Comparison of ENCODE assay signal across 6 cellular contexts in the genomic region with DNA sequence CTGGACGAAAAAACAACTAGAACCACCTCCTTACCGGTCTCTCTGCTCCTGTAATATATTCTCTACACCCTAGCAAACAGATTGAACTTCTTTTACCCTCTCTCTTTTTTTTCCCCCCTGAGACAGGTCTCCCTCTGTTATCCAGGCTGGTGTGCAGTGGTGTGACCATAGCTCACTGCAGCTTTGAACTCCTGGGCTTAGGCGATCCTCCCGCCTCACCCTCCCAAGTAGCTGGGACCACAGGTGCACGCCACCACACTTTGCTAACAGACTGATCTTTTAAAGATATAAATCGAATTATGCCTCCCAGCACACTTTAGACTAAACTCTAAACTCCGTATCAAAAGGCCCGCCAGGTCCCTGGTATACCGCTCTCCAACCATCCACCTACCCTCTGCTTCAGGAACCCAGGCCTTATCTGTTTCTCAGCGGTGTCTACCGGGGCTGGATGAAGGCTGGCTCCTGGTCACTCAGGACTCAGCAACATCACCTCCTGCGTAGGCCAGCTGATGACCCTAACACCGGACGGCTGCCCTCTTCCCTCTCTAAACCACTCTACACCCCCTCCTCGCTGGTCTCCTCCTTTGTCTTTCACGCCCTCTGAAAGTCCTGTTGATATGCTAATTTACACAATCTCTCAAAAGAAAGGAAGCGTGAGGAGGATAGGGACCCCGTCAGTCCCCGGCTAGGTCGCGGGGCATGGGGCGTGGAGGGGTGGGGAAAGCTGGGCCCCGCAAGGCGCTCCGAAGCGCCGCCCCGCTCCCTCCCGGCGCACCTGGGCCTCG. TPM values are rescaled to one million over a fixed set of nuclear protein-coding genes. Genes with fewer than 3 reads are reported as not detected.
DNase-seq lines count a peak whose midpoint lies in the region; ATAC-seq lines count a peak whose summit lies in the region.

No MANE protein-coding gene starts in this region.

- no peak overlapping the region for H2BK15ac ChIP-seq in mesendoderm (replicated peaks; ENCODE audit: low read depth)

- no peak overlapping the region for H2BK5ac ChIP-seq in mesendoderm (ENCODE audit: low read length)

- H3K4me2 ChIP-seq in mesendoderm (ENCODE audit: low read length): peak overlapping the region; percentile 57

- peak overlapping the region; percentile 63 for H3K4ac ChIP-seq in mesendoderm (ENCODE audit: low read depth, low read length)

- no peak overlapping the region for H4K8ac ChIP-seq in mesendoderm (ENCODE audit: low read depth, low read length)

- peak overlapping the region; percentile 94 for H3K27ac ChIP-seq in mesendoderm (ENCODE audit: low read depth, low read length)

- peaks cover 34% of the 10 kb centered on the region for H3K4me1 Mint-ChIP-seq in activated naive CD8-positive, alpha-beta T cell treated with anti-CD3 and anti-CD28 coated beads for 36 hours

- H4K5ac ChIP-seq in mesendoderm (ENCODE audit: low read length): no peak overlapping the region

- peak overlapping the region; percentile 90 for H3K27ac Mint-ChIP-seq in activated naive CD8-positive, alpha-beta T cell treated with anti-CD3 and anti-CD28 coated beads for 36 hours

- no CpG with 5 or more reads among the region's 31 CpGs for WGBS in mesendoderm (ENCODE audit: extremely low coverage, insufficient coverage, low lambda C conversion rate)

- no peak overlapping the region for H2BK120ac ChIP-seq in mesendoderm (ENCODE audit: low read depth, low read length)

- H3K36me3 Mint-ChIP-seq in activated naive CD8-positive, alpha-beta T cell treated with anti-CD3 and anti-CD28 coated beads for 36 hours: peaks cover 19% of the 10 kb centered on the region

- H3K79me1 ChIP-seq in mesendoderm (ENCODE audit: low read length): peaks cover 20% of the 10 kb centered on the region

- no peaks in the 10 kb centered on the region for H3K27me3 ChIP-seq in mesendoderm (ENCODE audit: insufficient read depth, low read length, poor library complexity)

- H3K4me3 ChIP-seq in mesendoderm (ENCODE audit: low read length): peak overlapping the region; percentile 89

- H3K56ac ChIP-seq in mesendoderm (ENCODE audit: low read length): peak overlapping the region; percentile 98

- H3K4me1 ChIP-seq in mesendoderm (ENCODE audit: control insufficient read depth, low read depth, low read length): peaks cover 2% of the 10 kb centered on the region

- ATAC-seq in HG02588 (IDR thresholded peaks at IDR 0.05; ENCODE audit: unreplicated experiment) (peak; percentile 30), GM21381 (IDR thresholded peaks at IDR 0.05; ENCODE audit: unreplicated experiment) (no peak)

- peak overlapping the region; percentile 89 for H3K4me3 Mint-ChIP-seq in activated naive CD8-positive, alpha-beta T cell treated with anti-CD3 and anti-CD28 coated beads for 36 hours

- DNase-seq in activated naive CD8-positive, alpha-beta T cell treated with anti-CD3 and anti-CD28 coated beads for 36 hours: no peak
- DNase-seq in mesendoderm (peak; percentile 70), DMS53 (lab: John Stamatoyannopoulos, UW) (no peak), GF-D8 (lab: John Stamatoyannopoulos, UW) (no peak)

- H3K9me3 Mint-ChIP-seq in activated naive CD8-positive, alpha-beta T cell treated with anti-CD3 and anti-CD28 coated beads for 36 hours: no peaks in the 10 kb centered on the region

- peaks cover 9% of the 10 kb centered on the region for H3K36me3 ChIP-seq in mesendoderm (ENCODE audit: control insufficient read depth, insufficient read depth, low read length)

- peak overlapping the region; percentile 75 for H3K23ac ChIP-seq in mesendoderm (ENCODE audit: low read length)

- H3K79me2 ChIP-seq in mesendoderm (ENCODE audit: control insufficient read depth, insufficient read depth, low read length): peaks cover 18% of the 10 kb centered on the region

- H2AK5ac ChIP-seq in mesendoderm (ENCODE audit: low read length): no peak overlapping the region

- peak overlapping the region; percentile 93 for H3K18ac ChIP-seq in mesendoderm (ENCODE audit: low read length)

- no peaks in the 10 kb centered on the region for H3K27me3 Mint-ChIP-seq in activated naive CD8-positive, alpha-beta T cell treated with anti-CD3 and anti-CD28 coated beads for 36 hours

- peak overlapping the region; percentile 76 for H3K9ac ChIP-seq in mesendoderm (ENCODE audit: low read length)

RNA-seq across cellular contexts. Expression of gene C22orf39, which starts 0.7 kb away (rescaled TPM):
- 10 to 100 TPM; 21.7 to 23.6 TPM for total RNA-seq in activated naive CD8-positive, alpha-beta T cell treated with anti-CD3 and anti-CD28 coated beads for 36 hours
- polyA plus RNA-seq in mesendoderm (2013, experiment 1 of 2): 15.7 TPM
- polyA plus RNA-seq in mesendoderm (2013, experiment 2 of 2): 15.7 TPM

RNA-seq across cellular contexts. Expression of gene MRPL40, which starts 14.4 kb away (rescaled TPM):
- total RNA-seq in activated naive CD8-positive, alpha-beta T cell treated with anti-CD3 and anti-CD28 coated beads for 36 hours: 10 to 100 TPM; 47.7 to 48.3 TPM
- polyA plus RNA-seq in mesendoderm (2013, experiment 1 of 2): 20.6 TPM
- polyA plus RNA-seq in mesendoderm (2013, experiment 2 of 2): 21.9 TPM

RNA-seq across cellular contexts. Expression of gene HIRA, which starts 15.3 kb away (rescaled TPM):
- total RNA-seq in activated naive CD8-positive, alpha-beta T cell treated with anti-CD3 and anti-CD28 coated beads for 36 hours: 10 to 100 TPM; 42.9 to 47.6 TPM
- 33.7 TPM for polyA plus RNA-seq in mesendoderm (2013, experiment 1 of 2)
- polyA plus RNA-seq in mesendoderm (2013, experiment 2 of 2): 34.4 TPM

RNA-seq across cellular contexts. Expression of gene UFD1, which starts 32.2 kb away (rescaled TPM):
- 10 to 100 TPM; 71.1 to 79.3 TPM for total RNA-seq in activated naive CD8-positive, alpha-beta T cell treated with anti-CD3 and anti-CD28 coated beads for 36 hours
- 115 TPM for polyA plus RNA-seq in mesendoderm (2013, experiment 1 of 2)
- 113 TPM for polyA plus RNA-seq in mesendoderm (2013, experiment 2 of 2)

RNA-seq across cellular contexts. Expression of gene CDC45, which starts 32.9 kb away (rescaled TPM):
- 100 to 1,000 TPM; 110 to 114 TPM for total RNA-seq in activated naive CD8-positive, alpha-beta T cell treated with anti-CD3 and anti-CD28 coated beads for 36 hours
- polyA plus RNA-seq in mesendoderm (2013, experiment 1 of 2): 20.0 TPM
- polyA plus RNA-seq in mesendoderm (2013, experiment 2 of 2): 20.5 TPM
